In the genomic region with DNA sequence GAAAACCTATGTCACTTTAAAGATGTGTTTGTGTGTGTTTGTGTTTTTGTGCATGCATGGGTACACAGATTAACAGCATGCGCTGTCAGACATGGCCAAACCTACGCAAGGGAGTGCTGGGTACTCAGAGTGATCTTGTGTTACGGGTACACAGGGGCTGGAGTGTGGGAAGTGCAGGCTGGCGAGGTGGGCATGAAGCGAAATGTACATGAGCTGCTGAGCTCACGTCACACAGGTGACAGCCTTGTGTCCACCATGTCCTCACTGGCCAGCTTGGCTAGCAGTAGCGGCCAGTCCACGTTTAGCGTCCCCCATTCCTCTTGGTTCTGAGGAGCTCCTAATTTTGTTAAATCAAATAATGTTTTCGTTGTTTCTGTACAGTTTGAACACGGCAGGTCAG, we compare ENCODE assay signal across 27 cellular contexts.
"Had no signal": no experiment of that assay in that cellular context is flagged by ENCODE, and none has a peak within 500 bp of the region (broad histone marks: within the 10 kb centered on the region; RNA-seq: fewer than 3 reads in every experiment).

No MANE protein-coding gene starts in this region.

- H3K9me3 ChIP-seq: lower lobe of right lung, pancreas, prostate gland, tibial nerve, vagina had no signal

- H3K9ac ChIP-seq: neural progenitor cell had no signal

- H3K4me1 Mint-ChIP-seq: mesothelial cell of epicardium; naive B cell; natural killer cell; nephron progenitor cell; neural progenitor cell; stimulated activated naive CD8-positive, alpha-beta T cell treated with anti-CD3 and anti-CD28 coated beads, Interleukin-15, amount 100 ng/mL, for 72 hours had no signal

- H3K36me3 ChIP-seq: lower lobe of right lung, neural progenitor cell, pancreas, prostate gland, tibial nerve, vagina had no signal

- H3K27ac Mint-ChIP-seq: mesothelial cell of epicardium; naive B cell; natural killer cell; nephron progenitor cell; neural progenitor cell; stimulated activated naive CD8-positive, alpha-beta T cell treated with anti-CD3 and anti-CD28 coated beads, Interleukin-15, amount 100 ng/mL, for 72 hours; type B pancreatic cell had no signal

- ATAC-seq: lower lobe of right lung; natural killer cell; pancreas; right cardiac atrium; sciatic nerve; stimulated activated naive CD8-positive, alpha-beta T cell treated with anti-CD3 and anti-CD28 coated beads, Interleukin-15, amount 100 ng/mL, for 72 hours had no signal

- H3K4me2 ChIP-seq: hepatocyte, neural progenitor cell had no signal

- FAIRE-seq: pancreas had no signal

- H3K79me2 ChIP-seq: hepatocyte had no signal

- H3K4me3 Mint-ChIP-seq: mesothelial cell of epicardium; naive B cell; natural killer cell; nephron progenitor cell; neural progenitor cell; stimulated activated naive CD8-positive, alpha-beta T cell treated with anti-CD3 and anti-CD28 coated beads, Interleukin-15, amount 100 ng/mL, for 72 hours; type B pancreatic cell had no signal

- H3K36me3 Mint-ChIP-seq: mesothelial cell of epicardium, naive B cell, natural killer cell, neural progenitor cell, type B pancreatic cell had no signal

- H3K27me3 ChIP-seq: hepatocyte, neural progenitor cell, pancreas, tibial nerve, vagina had no signal

- H3K9me3 Mint-ChIP-seq: mesothelial cell of epicardium; natural killer cell; nephron progenitor cell; neural progenitor cell; stimulated activated naive CD8-positive, alpha-beta T cell treated with anti-CD3 and anti-CD28 coated beads, Interleukin-15, amount 100 ng/mL, for 72 hours; type B pancreatic cell had no signal

- H3K27me3 Mint-ChIP-seq: stimulated activated naive CD8-positive, alpha-beta T cell treated with anti-CD3 and anti-CD28 coated beads, Interleukin-15, amount 100 ng/mL, for 72 hours had no signal

- H3K4me3 ChIP-seq: hepatocyte, lower lobe of right lung, neural progenitor cell, pancreas, prostate gland, skin epidermis, tibial nerve, vagina had no signal

- H3K4me1 ChIP-seq: lower lobe of right lung, neural progenitor cell, pancreas, prostate gland, vagina had no signal

- H3K27ac ChIP-seq: hepatocyte, lower lobe of right lung, neural progenitor cell, pancreas, prostate gland, skin epidermis, tibial nerve, vagina had no signal

- DNase-seq: islet precursor cell; lower lobe of right lung; mammary epithelial cell; mesenchymal stem cell; naive B cell; natural killer cell; nephron progenitor cell; pancreas; posterior cingulate gyrus; retina; right cardiac atrium; stimulated activated CD4-positive, alpha-beta T cell treated with anti-CD3 and anti-CD28 coated beads, Interleukin-12 subunit alpha, Interleukin-12 subunit beta, amount 100 ng/mL, for 4 hours; stimulated activated CD4-positive, alpha-beta T cell treated with anti-CD3 and anti-CD28 coated beads, Interleukin-15, amount 100 ng/mL, for 24 hours; stimulated activated CD4-positive, alpha-beta T cell treated with anti-CD3 and anti-CD28 coated beads, Interleukin-2, amount 100 ng/mL, for 24 hours; stimulated activated CD4-positive, alpha-beta T cell treated with anti-CD3 and anti-CD28 coated beads, Interleukin-4, amount 100 ng/mL, for 1 hour; stimulated activated naive CD4-positive, alpha-beta T cell; stimulated activated naive CD8-positive, alpha-beta T cell treated with anti-CD3 and anti-CD28 coated beads, Interleukin-15, amount 100 ng/mL, for 72 hours; substantia nigra had no signal

- H2AFZ ChIP-seq: hepatocyte, neural progenitor cell had no signal
